Comparison of ENCODE assay signal across 24 cellular contexts in genomic region chr7:132450706-132451105, GRCh38.
DNase-seq lines count a peak whose midpoint lies in the region; ATAC-seq lines count a peak whose summit lies in the region.
"Had no signal": no experiment of that assay in that cellular context is flagged by ENCODE, and none has a peak within 500 bp of the region (broad histone marks: within the 10 kb centered on the region; RNA-seq: fewer than 3 reads in every experiment).

No MANE protein-coding gene starts in this region.

- H4K8ac ChIP-seq in trophoblast cell (ENCODE audit: low read depth, low read length) = no peak overlapping the region

- H3K79me1 ChIP-seq in trophoblast cell (ENCODE audit: low read length) = no peaks in the 10 kb centered on the region

- H3K27ac ChIP-seq in trophoblast cell (ENCODE audit: low read depth, low read length) = no peak overlapping the region
- H3K27ac ChIP-seq: A549, neutrophil, right lobe of liver, vagina had no signal

- H3K9me3 ChIP-seq in trophoblast cell (ENCODE audit: insufficient read depth, low read depth, low read length) = peaks cover 3% of the 10 kb centered on the region
- H3K9me3 ChIP-seq: A549, neutrophil, right lobe of liver, vagina had no signal

- no peak overlapping the region for H3K4ac ChIP-seq in trophoblast cell (ENCODE audit: low read depth, low read length)

- H3K27ac Mint-ChIP-seq in activated CD4-positive, alpha-beta memory T cell treated with anti-CD3 and anti-CD28 coated beads, Interleukin-2, amount 10 ng/mL, durations not matched to agents 7 days and 5 days = peak overlapping the region; percentile 47
- H3K27ac Mint-ChIP-seq in activated CD4-positive, alpha-beta memory T cell treated with anti-CD3 and anti-CD28 coated beads for 36 hours = no peak overlapping the region
- H3K27ac Mint-ChIP-seq in activated naive CD8-positive, alpha-beta T cell treated with anti-CD3 and anti-CD28 coated beads, Interleukin-2, amount 10 ng/mL, durations not matched to agents 7 days and 5 days = peak overlapping the region; percentile 91
- H3K27ac Mint-ChIP-seq: activated B cell treated with CpG ODN at 0.5 μM for 24 hours had no signal

- H2AK5ac ChIP-seq in trophoblast cell (ENCODE audit: low read length) = no peak overlapping the region

- no peak overlapping the region for H3K23ac ChIP-seq in trophoblast cell (ENCODE audit: low read length)

- POLR2A ChIA-PET in activated CD4-positive, alpha-beta memory T cell treated with anti-CD3 and anti-CD28 coated beads, Interleukin-2, amount 10 ng/mL, durations not matched to agents 7 days and 5 days (lab: Charles Lee) = interaction anchor here (1.0 to 4.3 kb wide), 3 partner anchors 10 to 20 kb away, joined by 5 to 24 read pairs (median 22); no protein-coding TSS in a partner anchor
- POLR2A ChIA-PET in activated CD4-positive, alpha-beta memory T cell treated with anti-CD3 and anti-CD28 coated beads for 36 hours (lab: Charles Lee) = interaction anchor here (1.0 to 1.6 kb wide), 2 partner anchors 12 to 14 kb away, joined by 3 to 8 read pairs; no protein-coding TSS in a partner anchor
- POLR2A ChIA-PET in activated naive CD8-positive, alpha-beta T cell treated with anti-CD3 and anti-CD28 coated beads, Interleukin-2, amount 10 ng/mL, durations not matched to agents 7 days and 5 days (lab: Charles Lee) = interaction anchor here (0.8 to 3.4 kb wide), 10 partner anchors 10 to 35 kb away, joined by 3 to 26 read pairs (median 4); no protein-coding TSS in a partner anchor

- H2BK5ac ChIP-seq in trophoblast cell (ENCODE audit: low read depth, low read length, poor library complexity) = no peak overlapping the region

- no peaks in the 10 kb centered on the region for H3K9me3 Mint-ChIP-seq in activated CD4-positive, alpha-beta memory T cell treated with anti-CD3 and anti-CD28 coated beads, Interleukin-2, amount 10 ng/mL, durations not matched to agents 7 days and 5 days
- H3K9me3 Mint-ChIP-seq in activated CD4-positive, alpha-beta memory T cell treated with anti-CD3 and anti-CD28 coated beads for 36 hours = no peaks in the 10 kb centered on the region
- H3K9me3 Mint-ChIP-seq in activated naive CD8-positive, alpha-beta T cell treated with anti-CD3 and anti-CD28 coated beads, Interleukin-2, amount 10 ng/mL, durations not matched to agents 7 days and 5 days = no peaks in the 10 kb centered on the region
- H3K9me3 Mint-ChIP-seq: activated B cell treated with CpG ODN at 0.5 μM for 24 hours had no signal

- H3K36me3 ChIP-seq in trophoblast cell (ENCODE audit: control insufficient read depth in 1 of 2, insufficient read depth in 2 of 2, low read length in 2 of 2) = no peaks in the 10 kb centered on the region
- H3K36me3 ChIP-seq: neutrophil, right lobe of liver, vagina had no signal

- no peak overlapping the region for H2AFZ ChIP-seq in trophoblast cell (ENCODE audit: insufficient read depth, low read length, poor library complexity)

- H2BK12ac ChIP-seq in trophoblast cell (ENCODE audit: low read length) = no peak overlapping the region

- H3K14ac ChIP-seq in trophoblast cell (ENCODE audit: low read length) = no peak overlapping the region

- H3K36me3 Mint-ChIP-seq in activated CD4-positive, alpha-beta memory T cell treated with anti-CD3 and anti-CD28 coated beads, Interleukin-2, amount 10 ng/mL, durations not matched to agents 7 days and 5 days (ENCODE audit: low read depth) = peaks cover 8% of the 10 kb centered on the region
- H3K36me3 Mint-ChIP-seq in activated CD4-positive, alpha-beta memory T cell treated with anti-CD3 and anti-CD28 coated beads for 36 hours = no peaks in the 10 kb centered on the region
- peaks cover 41% of the 10 kb centered on the region for H3K36me3 Mint-ChIP-seq in activated naive CD8-positive, alpha-beta T cell treated with anti-CD3 and anti-CD28 coated beads, Interleukin-2, amount 10 ng/mL, durations not matched to agents 7 days and 5 days

- H3K4me2 ChIP-seq in trophoblast cell (ENCODE audit: low read length) = no peak overlapping the region
- H3K4me2 ChIP-seq: A549 had no signal

- no CpG with 5 or more reads among the region's 1 CpG for WGBS in trophoblast cell (ENCODE audit: extremely low coverage, insufficient coverage, insufficient read length)

- H3K9ac ChIP-seq in trophoblast cell (ENCODE audit: low read length) = no peak overlapping the region

- intact Hi-C loops in activated CD4-positive, alpha-beta memory T cell treated with anti-CD3 and anti-CD28 coated beads for 36 hours (cut with micrococcal nuclease) = loop anchor here (1.0 to 2.0 kb wide), 5 partner anchors 11 to 98 kb away; no protein-coding TSS in a partner anchor
- intact Hi-C loops in Right ventricle myocardium superior (cut with DNase I) = no loop called here

- no peak for DNase-seq in activated CD4-positive, alpha-beta memory T cell treated with anti-CD3 and anti-CD28 coated beads, Interleukin-2, amount 10 ng/mL, durations not matched to agents 7 days and 5 days
- no peak for DNase-seq in activated CD4-positive, alpha-beta memory T cell treated with anti-CD3 and anti-CD28 coated beads for 36 hours
- DNase-seq in ELR (ENCODE audit: low read depth) (peak; percentile 12), trophoblast cell (peak; percentile 2 to 21), Right ventricle myocardium superior (no peak), SK-N-DZ (ENCODE audit: low spot score) (no peak)
- no peak for DNase-seq in activated naive CD8-positive, alpha-beta T cell treated with anti-CD3 and anti-CD28 coated beads, Interleukin-2, amount 10 ng/mL, durations not matched to agents 7 days and 5 days
- DNase-seq: activated B cell treated with CpG ODN at 0.5 μM for 24 hours; activated T-cell treated with anti-CD3 and anti-CD28 coated beads, Interleukin-2, amount 50 U/mL, for 48 hours; AML-193; dermis blood vessel endothelial cell; GOT3; Kasumi-1; NCI-H1694; NCI-H2171 treated with DMSO at 0.1 percent for 48 hours; NCI-H524; PC-3; right lobe of liver; SHP77 had no signal

- no peak overlapping the region for H3K4me3 ChIP-seq in trophoblast cell (ENCODE audit: low read depth, low read length)
- H3K4me3 ChIP-seq: A549, right lobe of liver, vagina had no signal

- H3K18ac ChIP-seq in trophoblast cell (ENCODE audit: low read length) = no peak overlapping the region

- H3K79me2 ChIP-seq in trophoblast cell (ENCODE audit: control insufficient read depth, insufficient read depth, low read length, poor library complexity) = no peaks in the 10 kb centered on the region

- H3K27me3 Mint-ChIP-seq in activated CD4-positive, alpha-beta memory T cell treated with anti-CD3 and anti-CD28 coated beads, Interleukin-2, amount 10 ng/mL, durations not matched to agents 7 days and 5 days = peaks cover 14% of the 10 kb centered on the region
- H3K27me3 Mint-ChIP-seq in activated CD4-positive, alpha-beta memory T cell treated with anti-CD3 and anti-CD28 coated beads for 36 hours = no peaks in the 10 kb centered on the region
- H3K27me3 Mint-ChIP-seq in activated naive CD8-positive, alpha-beta T cell treated with anti-CD3 and anti-CD28 coated beads, Interleukin-2, amount 10 ng/mL, durations not matched to agents 7 days and 5 days = no peaks in the 10 kb centered on the region

- H2BK120ac ChIP-seq in trophoblast cell (ENCODE audit: insufficient read depth, low read length, poor library complexity) = no peak overlapping the region

- CTCF ChIA-PET in activated CD4-positive, alpha-beta memory T cell treated with anti-CD3 and anti-CD28 coated beads, Interleukin-2, amount 10 ng/mL, durations not matched to agents 7 days and 5 days (lab: Charles Lee) = interaction anchor here (2.2 kb wide), 1 partner anchor 12 kb away, joined by 5 read pairs; no protein-coding TSS in a partner anchor
- CTCF ChIA-PET in activated CD4-positive, alpha-beta memory T cell treated with anti-CD3 and anti-CD28 coated beads for 36 hours (lab: Charles Lee) = interaction anchor here (0.6 kb wide), 1 partner anchor 9 kb away, joined by 3 read pairs; no protein-coding TSS in a partner anchor

- H4K12ac ChIP-seq in trophoblast cell (ENCODE audit: low read depth, low read length) = no peak overlapping the region

- no peaks in the 10 kb centered on the region for H3K27me3 ChIP-seq in trophoblast cell (ENCODE audit: insufficient read depth, low read length)
- H3K27me3 ChIP-seq: neutrophil, right lobe of liver, vagina had no signal

- ATAC-seq in activated naive CD8-positive, alpha-beta T cell treated with anti-CD3 and anti-CD28 coated beads, Interleukin-2, amount 10 ng/mL, durations not matched to agents 7 days and 5 days (ENCODE audit: low read depth) = no peak
- ATAC-seq in Right ventricle myocardium superior (ENCODE audit: poor library complexity) = no peak
- ATAC-seq in HG03135 (IDR thresholded peaks at IDR 0.05; ENCODE audit: unreplicated experiment) = no peak
- ATAC-seq: A549, HepG2, PC-3 had no signal

- H3K4me3 Mint-ChIP-seq in activated CD4-positive, alpha-beta memory T cell treated with anti-CD3 and anti-CD28 coated beads, Interleukin-2, amount 10 ng/mL, durations not matched to agents 7 days and 5 days = no peak overlapping the region
- H3K4me3 Mint-ChIP-seq in activated CD4-positive, alpha-beta memory T cell treated with anti-CD3 and anti-CD28 coated beads for 36 hours = no peak overlapping the region
- peak overlapping the region; percentile 71 for H3K4me3 Mint-ChIP-seq in activated naive CD8-positive, alpha-beta T cell treated with anti-CD3 and anti-CD28 coated beads, Interleukin-2, amount 10 ng/mL, durations not matched to agents 7 days and 5 days
- H3K4me3 Mint-ChIP-seq: activated B cell treated with CpG ODN at 0.5 μM for 24 hours had no signal

- H4K91ac ChIP-seq in trophoblast cell (ENCODE audit: low read depth, low read length) = no peak overlapping the region

- H3K4me1 ChIP-seq in trophoblast cell (ENCODE audit: control insufficient read depth in 1 of 2, insufficient read depth in 2 of 2, low read length in 2 of 2) = no peaks in the 10 kb centered on the region
- H3K4me1 ChIP-seq: A549, right lobe of liver, vagina had no signal

- H3K4me1 Mint-ChIP-seq in activated CD4-positive, alpha-beta memory T cell treated with anti-CD3 and anti-CD28 coated beads, Interleukin-2, amount 10 ng/mL, durations not matched to agents 7 days and 5 days = peaks cover 71% of the 10 kb centered on the region
- peaks cover 50% of the 10 kb centered on the region for H3K4me1 Mint-ChIP-seq in activated CD4-positive, alpha-beta memory T cell treated with anti-CD3 and anti-CD28 coated beads for 36 hours (ENCODE audit: low read depth)
- H3K4me1 Mint-ChIP-seq in activated naive CD8-positive, alpha-beta T cell treated with anti-CD3 and anti-CD28 coated beads, Interleukin-2, amount 10 ng/mL, durations not matched to agents 7 days and 5 days = peaks cover 92% of the 10 kb centered on the region
- H3K4me1 Mint-ChIP-seq: activated B cell treated with CpG ODN at 0.5 μM for 24 hours had no signal

Comparison
In these comparisons a context has a peak if more than half of its experiments do, and no peak if none do; other contexts are left out.
1. DNase-seq: peak in ELR (single experiment) and trophoblast cell (2 of 2); none in activated CD4-positive, alpha-beta memory T cell treated with anti-CD3 and anti-CD28 coated beads, Interleukin-2, amount 10 ng/mL, durations not matched to agents 7 days and 5 days (single experiment), activated CD4-positive, alpha-beta memory T cell treated with anti-CD3 and anti-CD28 coated beads for 36 hours (single experiment), activated naive CD8-positive, alpha-beta T cell treated with anti-CD3 and anti-CD28 coated beads, Interleukin-2, amount 10 ng/mL, durations not matched to agents 7 days and 5 days (single experiment), Right ventricle myocardium superior (single experiment) and SK-N-DZ (single experiment).